ENCODE assay signal across 1 cellular context in the genomic region with DNA sequence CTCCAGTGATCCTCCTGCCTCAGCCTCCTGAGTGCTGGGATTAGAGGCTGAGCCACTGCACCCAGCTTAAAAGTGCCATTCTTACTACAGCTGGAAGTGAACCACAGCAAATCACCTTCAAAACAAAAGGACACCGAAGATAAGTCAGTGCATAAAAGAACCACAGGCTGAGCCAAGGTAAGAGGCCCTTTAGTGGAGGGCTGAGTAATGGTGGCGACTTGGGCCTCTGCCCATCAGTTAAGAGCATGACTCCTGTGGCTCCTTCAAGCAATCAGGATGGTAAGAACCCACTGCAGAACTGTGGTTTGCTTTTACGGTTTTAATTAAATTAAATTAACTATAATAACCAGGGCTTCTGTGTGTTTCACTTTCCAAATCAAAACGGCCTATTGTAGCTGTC.
TF ChIP-seq lines count a peak whose summit lies in the region.

No MANE protein-coding gene starts in this region.

TF ChIP-seq in HEK293, 187 proteins besides CTCF, POLR2A, EP300 and RAD21 (continued from another document and continues in another):
- TF ChIP-seq, protein P1, sequence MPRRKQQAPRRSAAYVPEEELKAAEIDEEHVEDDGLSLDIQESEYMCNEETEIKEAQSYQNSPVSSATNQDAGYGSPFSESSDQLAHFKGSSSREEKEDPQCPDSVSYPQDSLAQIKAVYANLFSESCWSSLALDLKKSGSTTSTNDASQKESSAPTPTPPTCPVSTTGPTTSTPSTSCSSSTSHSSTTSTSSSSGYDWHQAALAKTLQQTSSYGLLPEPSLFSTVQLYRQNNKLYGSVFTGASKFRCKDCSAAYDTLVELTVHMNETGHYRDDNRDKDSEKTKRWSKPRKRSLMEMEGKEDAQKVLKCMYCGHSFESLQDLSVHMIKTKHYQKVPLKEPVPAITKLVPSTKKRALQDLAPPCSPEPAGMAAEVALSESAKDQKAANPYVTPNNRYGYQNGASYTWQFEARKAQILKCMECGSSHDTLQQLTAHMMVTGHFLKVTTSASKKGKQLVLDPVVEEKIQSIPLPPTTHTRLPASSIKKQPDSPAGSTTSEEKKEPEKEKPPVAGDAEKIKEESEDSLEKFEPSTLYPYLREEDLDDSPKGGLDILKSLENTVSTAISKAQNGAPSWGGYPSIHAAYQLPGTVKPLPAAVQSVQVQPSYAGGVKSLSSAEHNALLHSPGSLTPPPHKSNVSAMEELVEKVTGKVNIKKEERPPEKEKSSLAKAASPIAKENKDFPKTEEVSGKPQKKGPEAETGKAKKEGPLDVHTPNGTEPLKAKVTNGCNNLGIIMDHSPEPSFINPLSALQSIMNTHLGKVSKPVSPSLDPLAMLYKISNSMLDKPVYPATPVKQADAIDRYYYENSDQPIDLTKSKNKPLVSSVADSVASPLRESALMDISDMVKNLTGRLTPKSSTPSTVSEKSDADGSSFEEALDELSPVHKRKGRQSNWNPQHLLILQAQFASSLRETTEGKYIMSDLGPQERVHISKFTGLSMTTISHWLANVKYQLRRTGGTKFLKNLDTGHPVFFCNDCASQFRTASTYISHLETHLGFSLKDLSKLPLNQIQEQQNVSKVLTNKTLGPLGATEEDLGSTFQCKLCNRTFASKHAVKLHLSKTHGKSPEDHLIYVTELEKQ (tag by site-specific recombination; IDR thresholded peaks at IDR 0.05; ENCODE audit: borderline replicate concordance), result peak; percentile 60; the same call in 1 of the 2 replicates
- TF ChIP-seq ZNF514 (tag by site-specific recombination; IDR thresholded peaks at IDR 0.05) (no peak), YY1 (tag by site-specific recombination; IDR thresholded peaks at IDR 0.05) (no peak), ZFP41 (tag by site-specific recombination; IDR thresholded peaks at IDR 0.05; ENCODE audit: borderline replicate concordance) (no peak), ZNF530 (tag by site-specific recombination; IDR thresholded peaks at IDR 0.05; ENCODE audit: low read depth) (no peak), ZNF501 (tag by site-specific recombination; IDR thresholded peaks at IDR 0.05) (peak; percentile 69), HOXD13 (CRISPR knock-in tag; IDR thresholded peaks at IDR 0.05; ENCODE audit: borderline replicate concordance) (no peak), ZBTB20 (tag by site-specific recombination; IDR thresholded peaks at IDR 0.05) (0 out of 2 replicates have a peak, but pooled peaks have one; percentile 15), TCF7L2 (IDR thresholded peaks at IDR 0.05; ENCODE audit: borderline replicate concordance, low read depth, low read length) (0 out of 2 replicates have a peak, but pooled peaks have one; percentile 21), ZNF248 (tag by site-specific recombination; IDR thresholded peaks at IDR 0.05) (no peak), GLI4 (tag by site-specific recombination; IDR thresholded peaks at IDR 0.05) (no peak), ZNF433 (tag by site-specific recombination; IDR thresholded peaks at IDR 0.05; ENCODE audit: low read depth) (no peak), ZFP37 (tag by site-specific recombination; IDR thresholded peaks at IDR 0.05) (no peak), ZNF394 (tag by site-specific recombination; IDR thresholded peaks at IDR 0.05; ENCODE audit: borderline replicate concordance) (no peak), ZFP69B (tag by site-specific recombination; IDR thresholded peaks at IDR 0.05) (no peak), ZNF510 (tag by site-specific recombination; IDR thresholded peaks at IDR 0.05; ENCODE audit: insufficient replicate concordance) (no peak), BCL11B (tag by site-specific recombination; IDR thresholded peaks at IDR 0.05; ENCODE audit: low read depth) (no peak), ZNF585B (tag by site-specific recombination; IDR thresholded peaks at IDR 0.05) (no peak), MEIS1 (CRISPR knock-in tag; IDR thresholded peaks at IDR 0.05; ENCODE audit: borderline replicate concordance) (no peak), ZNF610 (tag by site-specific recombination; IDR thresholded peaks at IDR 0.05; ENCODE audit: borderline replicate concordance) (no peak), TRIM28 (IDR thresholded peaks at IDR 0.05; ENCODE audit: borderline replicate concordance, low read length) (peak; percentile 62; the same call in 1 of the 2 replicates), ZNF629 (tag by site-specific recombination; IDR thresholded peaks at IDR 0.05) (peak; percentile 73; the same call in 1 of the 2 replicates), ZNF660 (tag by site-specific recombination; IDR thresholded peaks at IDR 0.05) (peak; percentile 63), ZNF366 (tag by site-specific recombination; conservative IDR thresholded peaks at IDR 0.05) (peak; percentile 60; the same call in 1 of the 2 replicates), SP3 (tag by site-specific recombination; IDR thresholded peaks at IDR 0.05) (no peak), SCRT2 (tag by site-specific recombination; IDR thresholded peaks at IDR 0.05) (no peak), GLIS1 (tag by site-specific recombination; IDR thresholded peaks at IDR 0.05) (peak; percentile 94), ZBTB1 (tag by site-specific recombination; IDR thresholded peaks at IDR 0.05) (no peak), ZBTB21 (tag by site-specific recombination; IDR thresholded peaks at IDR 0.05) (no peak), KLF1 (tag by site-specific recombination; IDR thresholded peaks at IDR 0.05) (no peak), HOXA7 (CRISPR knock-in tag; IDR thresholded peaks at IDR 0.05; ENCODE audit: borderline replicate concordance) (no peak), KLF8 (tag by site-specific recombination; IDR thresholded peaks at IDR 0.05) (peak; percentile 21; the same call in 1 of the 2 replicates)
- TF ChIP-seq, protein P2, sequence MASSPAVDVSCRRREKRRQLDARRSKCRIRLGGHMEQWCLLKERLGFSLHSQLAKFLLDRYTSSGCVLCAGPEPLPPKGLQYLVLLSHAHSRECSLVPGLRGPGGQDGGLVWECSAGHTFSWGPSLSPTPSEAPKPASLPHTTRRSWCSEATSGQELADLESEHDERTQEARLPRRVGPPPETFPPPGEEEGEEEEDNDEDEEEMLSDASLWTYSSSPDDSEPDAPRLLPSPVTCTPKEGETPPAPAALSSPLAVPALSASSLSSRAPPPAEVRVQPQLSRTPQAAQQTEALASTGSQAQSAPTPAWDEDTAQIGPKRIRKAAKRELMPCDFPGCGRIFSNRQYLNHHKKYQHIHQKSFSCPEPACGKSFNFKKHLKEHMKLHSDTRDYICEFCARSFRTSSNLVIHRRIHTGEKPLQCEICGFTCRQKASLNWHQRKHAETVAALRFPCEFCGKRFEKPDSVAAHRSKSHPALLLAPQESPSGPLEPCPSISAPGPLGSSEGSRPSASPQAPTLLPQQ (tag by site-specific recombination; IDR thresholded peaks at IDR 0.05), result peak; percentile 68
- TF ChIP-seq, protein P3, sequence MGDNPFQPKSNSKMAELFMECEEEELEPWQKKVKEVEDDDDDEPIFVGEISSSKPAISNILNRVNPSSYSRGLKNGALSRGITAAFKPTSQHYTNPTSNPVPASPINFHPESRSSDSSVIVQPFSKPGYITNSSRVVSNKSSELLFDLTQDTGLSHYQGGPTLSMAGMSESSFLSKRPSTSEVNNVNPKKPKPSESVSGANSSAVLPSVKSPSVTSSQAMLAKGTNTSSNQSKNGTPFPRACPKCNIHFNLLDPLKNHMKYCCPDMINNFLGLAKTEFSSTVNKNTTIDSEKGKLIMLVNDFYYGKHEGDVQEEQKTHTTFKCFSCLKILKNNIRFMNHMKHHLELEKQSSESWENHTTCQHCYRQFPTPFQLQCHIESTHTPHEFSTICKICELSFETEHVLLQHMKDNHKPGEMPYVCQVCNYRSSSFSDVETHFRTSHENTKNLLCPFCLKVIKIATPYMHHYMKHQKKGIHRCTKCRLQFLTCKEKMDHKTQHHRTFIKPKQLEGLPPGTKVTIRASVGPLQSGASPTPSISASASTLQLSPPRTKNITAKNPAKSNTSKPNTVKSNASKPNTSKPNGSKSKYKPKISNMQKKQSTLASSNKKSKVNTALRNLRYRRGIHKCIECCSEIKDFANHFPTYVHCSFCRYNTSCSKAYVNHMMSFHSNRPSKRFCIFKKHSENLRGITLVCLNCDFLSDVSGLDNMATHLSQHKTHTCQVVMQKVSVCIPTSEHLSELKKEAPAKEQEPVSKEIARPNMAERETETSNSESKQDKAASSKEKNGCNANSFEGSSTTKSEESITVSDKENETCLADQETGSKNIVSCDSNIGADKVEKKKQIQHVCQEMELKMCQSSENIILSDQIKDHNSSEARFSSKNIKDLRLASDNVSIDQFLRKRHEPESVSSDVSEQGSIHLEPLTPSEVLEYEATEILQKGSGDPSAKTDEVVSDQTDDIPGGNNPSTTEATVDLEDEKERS (tag by site-specific recombination; IDR thresholded peaks at IDR 0.05), result no peak
- TF ChIP-seq, protein P4, sequence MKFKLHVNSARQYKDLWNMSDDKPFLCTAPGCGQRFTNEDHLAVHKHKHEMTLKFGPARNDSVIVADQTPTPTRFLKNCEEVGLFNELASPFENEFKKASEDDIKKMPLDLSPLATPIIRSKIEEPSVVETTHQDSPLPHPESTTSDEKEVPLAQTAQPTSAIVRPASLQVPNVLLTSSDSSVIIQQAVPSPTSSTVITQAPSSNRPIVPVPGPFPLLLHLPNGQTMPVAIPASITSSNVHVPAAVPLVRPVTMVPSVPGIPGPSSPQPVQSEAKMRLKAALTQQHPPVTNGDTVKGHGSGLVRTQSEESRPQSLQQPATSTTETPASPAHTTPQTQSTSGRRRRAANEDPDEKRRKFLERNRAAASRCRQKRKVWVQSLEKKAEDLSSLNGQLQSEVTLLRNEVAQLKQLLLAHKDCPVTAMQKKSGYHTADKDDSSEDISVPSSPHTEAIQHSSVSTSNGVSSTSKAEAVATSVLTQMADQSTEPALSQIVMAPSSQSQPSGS (tag by site-specific recombination; IDR thresholded peaks at IDR 0.05; ENCODE audit: low read depth), result no peak
- TF ChIP-seq, protein P5, sequence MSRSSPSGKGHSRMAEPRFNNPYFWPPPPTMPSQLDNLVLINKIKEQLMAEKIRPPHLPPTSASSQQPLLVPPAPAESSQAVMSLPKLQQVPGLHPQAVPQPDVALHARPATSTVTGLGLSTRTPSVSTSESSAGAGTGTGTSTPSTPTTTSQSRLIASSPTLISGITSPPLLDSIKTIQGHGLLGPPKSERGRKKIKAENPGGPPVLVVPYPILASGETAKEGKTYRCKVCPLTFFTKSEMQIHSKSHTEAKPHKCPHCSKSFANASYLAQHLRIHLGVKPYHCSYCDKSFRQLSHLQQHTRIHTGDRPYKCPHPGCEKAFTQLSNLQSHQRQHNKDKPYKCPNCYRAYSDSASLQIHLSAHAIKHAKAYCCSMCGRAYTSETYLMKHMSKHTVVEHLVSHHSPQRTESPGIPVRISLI (tag by site-specific recombination; IDR thresholded peaks at IDR 0.05), result no peak
- TF ChIP-seq, protein P6, sequence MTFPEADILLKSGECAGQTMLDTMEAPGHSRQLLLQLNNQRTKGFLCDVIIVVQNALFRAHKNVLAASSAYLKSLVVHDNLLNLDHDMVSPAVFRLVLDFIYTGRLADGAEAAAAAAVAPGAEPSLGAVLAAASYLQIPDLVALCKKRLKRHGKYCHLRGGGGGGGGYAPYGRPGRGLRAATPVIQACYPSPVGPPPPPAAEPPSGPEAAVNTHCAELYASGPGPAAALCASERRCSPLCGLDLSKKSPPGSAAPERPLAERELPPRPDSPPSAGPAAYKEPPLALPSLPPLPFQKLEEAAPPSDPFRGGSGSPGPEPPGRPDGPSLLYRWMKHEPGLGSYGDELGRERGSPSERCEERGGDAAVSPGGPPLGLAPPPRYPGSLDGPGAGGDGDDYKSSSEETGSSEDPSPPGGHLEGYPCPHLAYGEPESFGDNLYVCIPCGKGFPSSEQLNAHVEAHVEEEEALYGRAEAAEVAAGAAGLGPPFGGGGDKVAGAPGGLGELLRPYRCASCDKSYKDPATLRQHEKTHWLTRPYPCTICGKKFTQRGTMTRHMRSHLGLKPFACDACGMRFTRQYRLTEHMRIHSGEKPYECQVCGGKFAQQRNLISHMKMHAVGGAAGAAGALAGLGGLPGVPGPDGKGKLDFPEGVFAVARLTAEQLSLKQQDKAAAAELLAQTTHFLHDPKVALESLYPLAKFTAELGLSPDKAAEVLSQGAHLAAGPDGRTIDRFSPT (tag by site-specific recombination; IDR thresholded peaks at IDR 0.05), result no peak
- TF ChIP-seq, protein P7, sequence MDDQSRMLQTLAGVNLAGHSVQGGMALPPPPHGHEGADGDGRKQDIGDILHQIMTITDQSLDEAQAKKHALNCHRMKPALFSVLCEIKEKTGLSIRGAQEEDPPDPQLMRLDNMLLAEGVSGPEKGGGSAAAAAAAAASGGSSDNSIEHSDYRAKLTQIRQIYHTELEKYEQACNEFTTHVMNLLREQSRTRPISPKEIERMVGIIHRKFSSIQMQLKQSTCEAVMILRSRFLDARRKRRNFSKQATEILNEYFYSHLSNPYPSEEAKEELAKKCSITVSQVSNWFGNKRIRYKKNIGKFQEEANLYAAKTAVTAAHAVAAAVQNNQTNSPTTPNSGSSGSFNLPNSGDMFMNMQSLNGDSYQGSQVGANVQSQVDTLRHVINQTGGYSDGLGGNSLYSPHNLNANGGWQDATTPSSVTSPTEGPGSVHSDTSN (CRISPR knock-in tag; IDR thresholded peaks at IDR 0.05), result no peak
- TF ChIP-seq, protein P8, sequence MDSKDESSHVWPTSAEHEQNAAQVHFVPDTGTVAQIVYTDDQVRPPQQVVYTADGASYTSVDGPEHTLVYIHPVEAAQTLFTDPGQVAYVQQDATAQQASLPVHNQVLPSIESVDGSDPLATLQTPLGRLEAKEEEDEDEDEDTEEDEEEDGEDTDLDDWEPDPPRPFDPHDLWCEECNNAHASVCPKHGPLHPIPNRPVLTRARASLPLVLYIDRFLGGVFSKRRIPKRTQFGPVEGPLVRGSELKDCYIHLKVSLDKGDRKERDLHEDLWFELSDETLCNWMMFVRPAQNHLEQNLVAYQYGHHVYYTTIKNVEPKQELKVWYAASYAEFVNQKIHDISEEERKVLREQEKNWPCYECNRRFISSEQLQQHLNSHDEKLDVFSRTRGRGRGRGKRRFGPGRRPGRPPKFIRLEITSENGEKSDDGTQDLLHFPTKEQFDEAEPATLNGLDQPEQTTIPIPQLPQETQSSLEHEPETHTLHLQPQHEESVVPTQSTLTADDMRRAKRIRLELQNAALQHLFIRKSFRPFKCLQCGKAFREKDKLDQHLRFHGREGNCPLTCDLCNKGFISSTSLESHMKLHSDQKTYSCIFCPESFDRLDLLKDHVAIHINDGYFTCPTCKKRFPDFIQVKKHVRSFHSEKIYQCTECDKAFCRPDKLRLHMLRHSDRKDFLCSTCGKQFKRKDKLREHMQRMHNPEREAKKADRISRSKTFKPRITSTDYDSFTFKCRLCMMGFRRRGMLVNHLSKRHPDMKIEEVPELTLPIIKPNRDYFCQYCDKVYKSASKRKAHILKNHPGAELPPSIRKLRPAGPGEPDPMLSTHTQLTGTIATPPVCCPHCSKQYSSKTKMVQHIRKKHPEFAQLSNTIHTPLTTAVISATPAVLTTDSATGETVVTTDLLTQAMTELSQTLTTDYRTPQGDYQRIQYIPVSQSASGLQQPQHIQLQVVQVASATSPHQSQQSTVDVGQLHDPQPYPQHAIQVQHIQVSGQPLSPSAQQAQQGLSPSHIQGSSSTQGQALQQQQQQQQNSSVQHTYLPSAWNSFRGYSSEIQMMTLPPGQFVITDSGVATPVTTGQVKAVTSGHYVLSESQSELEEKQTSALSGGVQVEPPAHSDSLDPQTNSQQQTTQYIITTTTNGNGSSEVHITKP (tag by site-specific recombination; IDR thresholded peaks at IDR 0.05), result peak; percentile 81
- TF ChIP-seq, protein P9, sequence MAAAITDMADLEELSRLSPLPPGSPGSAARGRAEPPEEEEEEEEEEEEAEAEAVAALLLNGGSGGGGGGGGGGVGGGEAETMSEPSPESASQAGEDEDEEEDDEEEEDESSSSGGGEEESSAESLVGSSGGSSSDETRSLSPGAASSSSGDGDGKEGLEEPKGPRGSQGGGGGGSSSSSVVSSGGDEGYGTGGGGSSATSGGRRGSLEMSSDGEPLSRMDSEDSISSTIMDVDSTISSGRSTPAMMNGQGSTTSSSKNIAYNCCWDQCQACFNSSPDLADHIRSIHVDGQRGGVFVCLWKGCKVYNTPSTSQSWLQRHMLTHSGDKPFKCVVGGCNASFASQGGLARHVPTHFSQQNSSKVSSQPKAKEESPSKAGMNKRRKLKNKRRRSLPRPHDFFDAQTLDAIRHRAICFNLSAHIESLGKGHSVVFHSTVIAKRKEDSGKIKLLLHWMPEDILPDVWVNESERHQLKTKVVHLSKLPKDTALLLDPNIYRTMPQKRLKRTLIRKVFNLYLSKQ (tag by site-specific recombination; IDR thresholded peaks at IDR 0.05; ENCODE audit: borderline replicate concordance), result no peak
